ENCODE assay signal across 21 cellular contexts in the genomic region with DNA sequence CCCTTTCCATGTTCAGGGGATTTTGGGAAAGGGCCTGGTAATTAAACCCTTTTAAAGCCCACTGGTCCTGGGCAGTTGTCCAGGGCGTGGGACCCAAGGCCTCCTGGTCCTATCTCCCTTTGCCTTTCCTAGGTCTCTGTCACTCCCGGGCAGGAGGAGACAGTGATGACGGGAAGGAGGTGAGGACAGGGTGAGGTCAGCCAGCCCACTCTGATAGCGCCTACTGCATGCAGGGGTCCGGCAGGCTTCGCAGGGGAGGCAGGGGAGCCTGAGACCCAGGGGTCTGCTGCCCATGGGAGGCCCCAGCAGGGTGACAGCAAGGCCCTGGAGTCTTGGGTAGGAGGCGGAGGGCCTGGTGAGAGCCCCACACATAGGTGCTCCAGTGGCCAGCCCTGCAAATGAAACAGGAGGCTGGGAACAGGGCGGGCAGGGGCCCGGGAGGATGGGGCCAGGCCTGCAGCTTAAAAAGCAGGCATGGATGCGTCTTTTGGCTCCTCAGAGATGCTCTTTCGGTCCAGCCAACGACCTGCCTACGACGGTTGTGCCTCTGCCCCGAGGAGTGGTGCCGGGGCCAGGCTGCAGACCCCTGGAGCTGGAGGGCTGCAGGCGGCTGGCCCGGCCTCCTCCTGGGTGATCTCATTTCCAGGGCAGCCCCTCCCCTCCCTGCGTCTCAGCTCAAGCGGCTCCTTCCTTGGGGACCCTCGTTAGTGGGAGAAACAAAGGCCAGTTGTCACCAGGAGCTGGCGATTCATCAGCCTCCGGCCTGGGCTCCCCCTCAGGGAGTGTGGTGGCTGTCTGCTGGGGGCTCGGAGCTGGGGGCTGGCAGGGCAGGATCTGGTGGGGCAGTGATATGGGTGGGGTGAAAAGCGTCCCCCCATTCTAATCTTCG. TPM values are rescaled to one million over a fixed set of nuclear protein-coding genes. Genes with fewer than 3 reads are reported as not detected.
A peak's percentile ranks its signal among the peaks of the same experiment; 100 is the strongest.
DNase-seq lines count a peak whose midpoint lies in the region; ATAC-seq, FAIRE-seq and TF ChIP-seq lines count a peak whose summit lies in the region.
"Had no signal": no experiment of that assay in that cellular context is flagged by ENCODE, and none has a peak within 500 bp of the region (broad histone marks: within the 10 kb centered on the region; RNA-seq: fewer than 3 reads in every experiment).

No MANE protein-coding gene starts in this region.

- peaks cover 5% of the 10 kb centered on the region for H3K9me3 Mint-ChIP-seq in glutamatergic neuron (ENCODE audit: unreplicated experiment)
- H3K9me3 Mint-ChIP-seq: activated naive CD8-positive, alpha-beta T cell treated with anti-CD3 and anti-CD28 coated beads for 36 hours; activated T-cell treated with anti-CD3 and anti-CD28 coated beads, Interleukin-2, amount 50 U/mL, for 72 hours had no signal

- no TSS peak for BruUV-seq in PC-3 (replicated peaks; lab: Mats Ljungman, UMichigan)

- TF ChIP-seq RAD21 in liver (IDR thresholded peaks at IDR 0.05), result no peak

- 91% methylated on average over 26 of the region's 26 CpGs for WGBS in liver
- 78 to 88% methylated on average over 23 to 26 of the region's 26 CpGs for WGBS in pancreas, 2 donors

- no peaks in the 10 kb centered on the region for H3K9me2 ChIP-seq in PC-3 (replicated peaks; ENCODE audit: low read length)

- no peaks in the 10 kb centered on the region for H3K79me2 ChIP-seq in PC-3 (ENCODE audit: low read length)

- DNase-seq in glutamatergic neuron (peak; percentile 78), pancreas (peak in 4 of 6 donors; percentile 11 to 55 (median 34)), PC-3 (no peak), GM13976 (ENCODE audit: low spot score) (no peak)
- DNase-seq in stimulated activated CD4-positive, alpha-beta T cell treated with anti-CD3 and anti-CD28 coated beads, Interleukin-1b, Interleukin-23, amount 100 ng/mL, for 48 hours, result no peak
- DNase-seq: activated CD4-positive, alpha-beta T cell treated with anti-CD3 and anti-CD28 coated beads for 36 hours; activated naive CD8-positive, alpha-beta T cell treated with anti-CD3 and anti-CD28 coated beads for 36 hours; NCI-H524; small intestine; stimulated activated CD4-positive, alpha-beta T cell treated with anti-CD3 and anti-CD28 coated beads, Interleukin-4, amount 100 ng/mL, for 24 hours; stomach had no signal

- in situ Hi-C loops in GM13976 (cut with MboI; ENCODE audit: low sequenced_read_pairs, unreplicated experiment), result no loop called here

- no peaks in the 10 kb centered on the region for H3K36me3 Mint-ChIP-seq in glutamatergic neuron (ENCODE audit: unreplicated experiment)
- H3K36me3 Mint-ChIP-seq: activated naive CD8-positive, alpha-beta T cell treated with anti-CD3 and anti-CD28 coated beads for 36 hours had no signal

- POLR2A ChIA-PET in PC-3 (lab: Charles Lee; ENCODE audit: unreplicated experiment), result no interaction called here

- H3K9me3 ChIP-seq in BLaER1 treated with 17β-estradiol and CSF1 and Interleukin-3, amounts not matched to agents 10 nM and 100 nM (replicated peaks in 1 of 11), result no peaks in the 10 kb centered on the region
- H3K9me3 ChIP-seq in liver (ENCODE audit: control insufficient read depth in 4 of 4, low read length in 3 of 4) (no peaks in the 10 kb centered on the region), pancreas (no peaks in the 10 kb centered on the region), PC-3 (ENCODE audit: low read length) (no peaks in the 10 kb centered on the region)
- H3K9me3 ChIP-seq: Caco-2, stomach, upper lobe of left lung had no signal

- H3K27ac Mint-ChIP-seq in glutamatergic neuron (ENCODE audit: unreplicated experiment), result peak overlapping the region; percentile 82
- H3K27ac Mint-ChIP-seq: activated CD4-positive, alpha-beta T cell treated with anti-CD3 and anti-CD28 coated beads for 36 hours; activated naive CD8-positive, alpha-beta T cell treated with anti-CD3 and anti-CD28 coated beads for 36 hours; activated T-cell treated with anti-CD3 and anti-CD28 coated beads, Interleukin-2, amount 50 U/mL, for 72 hours had no signal

- no peak for ATAC-seq in pancreas
- ATAC-seq in PC-3, result no peak
- ATAC-seq in GM18867 (IDR thresholded peaks at IDR 0.05; ENCODE audit: unreplicated experiment), result no peak
- ATAC-seq: activated CD4-positive, alpha-beta T cell treated with anti-CD3 and anti-CD28 coated beads for 36 hours; activated T-cell treated with anti-CD3 and anti-CD28 coated beads, Interleukin-2, amount 50 U/mL, for 72 hours; left colon had no signal

- peak overlapping the region; percentile 3 to 100 (median 99); a peak in 20 of 22 replicates for H3K4me2 ChIP-seq in BLaER1 treated with 17β-estradiol and CSF1 and Interleukin-3, amounts not matched to agents 10 nM and 100 nM
- no peak overlapping the region for H3K4me2 ChIP-seq in PC-3 (ENCODE audit: low read length)

- intact Hi-C loops in pancreas (cut with DNase I) (loop anchor here in 1 of 3 donors (10.0 kb wide), 1 partner anchor 145 kb away; no protein-coding TSS in a partner anchor), PC-3 (cut with micrococcal nuclease) (loop anchor here (10.0 kb wide), 1 partner anchor 95 kb away; no protein-coding TSS in a partner anchor)

- TF ChIP-seq CTCF in glutamatergic neuron (IDR thresholded peaks at IDR 0.05; ENCODE audit: partially characterized antibody, unreplicated experiment) (no peak), liver (IDR thresholded peaks at IDR 0.05; ENCODE audit: low read depth, low read length, missing input control) (no peak), pancreas (IDR thresholded peaks at IDR 0.05) (no peak), PC-3 (conservative IDR thresholded peaks at IDR 0.05; ENCODE audit: low read depth, low read length) (no peak), GM13976 (IDR thresholded peaks at IDR 0.05; ENCODE audit: borderline replicate concordance, control extremely low read depth, extremely low read depth, insufficient read depth, missing control alignments) (no peak)

- peaks cover 37 to 97% (median 87%) of the 10 kb centered on the region in 10 experiments for H3K4me1 ChIP-seq in BLaER1 treated with 17β-estradiol and CSF1 and Interleukin-3, amounts not matched to agents 10 nM and 100 nM
- H3K4me1 ChIP-seq in liver (ENCODE audit: control insufficient read depth in 4 of 4, insufficient read depth in 4 of 4, low read length in 3 of 4) (peaks cover 18 to 70% (median 54%) of the 10 kb centered on the region in 4 donors), pancreas (no peaks in the 10 kb centered on the region), PC-3 (ENCODE audit: insufficient read depth, low read length) (no peaks in the 10 kb centered on the region)

- 0 out of 20 replicates have a peak overlapping the region, but pooled peaks of 1 of the 10 experiments have one; percentile 15 for H3K4me3 ChIP-seq in BLaER1 treated with 17β-estradiol and CSF1 and Interleukin-3, amounts not matched to agents 10 nM and 100 nM
- no peak overlapping the region for H3K4me3 ChIP-seq in liver (ENCODE audit: low read depth in 1 of 3, low read length in 3 of 3)
- no peak overlapping the region for H3K4me3 ChIP-seq in pancreas
- no peak overlapping the region for H3K4me3 ChIP-seq in PC-3 (ENCODE audit: low read length)
- H3K4me3 ChIP-seq: stomach, upper lobe of left lung had no signal

- FAIRE-seq in pancreas (lab: Jason Lieb, UNC), result no peak
- FAIRE-seq: colon, small intestine, TTC549 had no signal

- H3K27ac ChIP-seq in BLaER1 treated with 17β-estradiol and CSF1 and Interleukin-3, amounts not matched to agents 10 nM and 100 nM, result peak overlapping the region in 8 of 11 experiments; percentile 59 to 97 (median 71); a peak in 16 of 22 replicates
- H3K27ac ChIP-seq in liver (ENCODE audit: low read depth in 1 of 2, low read length in 2 of 2) (peak overlapping the region; percentile 100), pancreas (no peak overlapping the region), PC-3 (ENCODE audit: low read length) (no peak overlapping the region)
- H3K27ac ChIP-seq: RWPE1, stomach, upper lobe of left lung had no signal

- peaks cover 0 to 24% (median 0%) of the 10 kb centered on the region in 11 experiments; a peak in 1 of 22 replicates for H4K20me1 ChIP-seq in BLaER1 treated with 17β-estradiol and CSF1 and Interleukin-3, amounts not matched to agents 10 nM and 100 nM
- H4K20me1 ChIP-seq in PC-3 (ENCODE audit: low read length), result no peaks in the 10 kb centered on the region

- no peaks in the 10 kb centered on the region for H3K36me3 ChIP-seq in BLaER1 treated with 17β-estradiol and CSF1 and Interleukin-3, amounts not matched to agents 10 nM and 100 nM
- H3K36me3 ChIP-seq in liver (ENCODE audit: control insufficient read depth in 4 of 4, insufficient read depth in 3 of 4, low read depth in 1 of 4, low read length in 3 of 4) (no peaks in the 10 kb centered on the region), pancreas (no peaks in the 10 kb centered on the region), PC-3 (ENCODE audit: low read depth, low read length) (no peaks in the 10 kb centered on the region)
- H3K36me3 ChIP-seq: stomach, upper lobe of left lung had no signal

- H3K27me3 Mint-ChIP-seq in glutamatergic neuron (ENCODE audit: unreplicated experiment), result no peaks in the 10 kb centered on the region

- H3K4me3 Mint-ChIP-seq in glutamatergic neuron (ENCODE audit: unreplicated experiment), result peak overlapping the region; percentile 49
- H3K4me3 Mint-ChIP-seq: activated CD4-positive, alpha-beta T cell treated with anti-CD3 and anti-CD28 coated beads for 36 hours; activated naive CD8-positive, alpha-beta T cell treated with anti-CD3 and anti-CD28 coated beads for 36 hours; activated T-cell treated with anti-CD3 and anti-CD28 coated beads, Interleukin-2, amount 50 U/mL, for 72 hours had no signal

- CTCF ChIA-PET in PC-3 (lab: Charles Lee), result no interaction called here

- peaks cover 27% of the 10 kb centered on the region for H3K4me1 Mint-ChIP-seq in glutamatergic neuron (ENCODE audit: low read depth, unreplicated experiment)

- H3F3A ChIP-seq in PC-3 (ENCODE audit: low read length, unreplicated experiment), result no peaks in the 10 kb centered on the region

- peak overlapping the region in 8 of 11 experiments; percentile 13 to 68 (median 60); a peak in 14 of 22 replicates for H3K9ac ChIP-seq in BLaER1 treated with 17β-estradiol and CSF1 and Interleukin-3, amounts not matched to agents 10 nM and 100 nM
- H3K9ac ChIP-seq in liver (ENCODE audit: low read depth in 1 of 2, low read length in 2 of 2), result no peak overlapping the region
- H3K9ac ChIP-seq in PC-3 (ENCODE audit: low read length), result no peak overlapping the region

- peaks cover 0 to 8% (median 0%) of the 10 kb centered on the region in 11 experiments; a peak in 3 of 22 replicates for H3K27me3 ChIP-seq in BLaER1 treated with 17β-estradiol and CSF1 and Interleukin-3, amounts not matched to agents 10 nM and 100 nM
- H3K27me3 ChIP-seq in liver (ENCODE audit: control insufficient read depth in 4 of 4, insufficient read depth in 4 of 4, low read length in 3 of 4), result no peaks in the 10 kb centered on the region
- no peaks in the 10 kb centered on the region for H3K27me3 ChIP-seq in pancreas
- no peaks in the 10 kb centered on the region for H3K27me3 ChIP-seq in PC-3 (ENCODE audit: low read length)
- H3K27me3 ChIP-seq: stomach, upper lobe of left lung had no signal

- no peak overlapping the region for H2AFZ ChIP-seq in PC-3 (ENCODE audit: low read length)

RNA-seq across cellular contexts. Expression of a gene that starts 6.7 kb away (rescaled TPM):
- total RNA-seq in glutamatergic neuron (ENCODE audit: unreplicated experiment) (20.5 TPM), liver (100 to 1,000 TPM in 1 of 2 donors, 10 to 100 TPM in 1; 41.5 to 116 TPM), pancreas (10 to 100 TPM; 20.2 to 34.1 (median 22.9) TPM), PC-3 (2014; rRNA removed) (17.5 and 23.3 TPM in 2 replicates)
- polyA plus RNA-seq in liver (100 to 1,000 TPM in 1 of 2 donors, 10 to 100 TPM in 1; 46.8 to 101 TPM), pancreas (10 to 100 TPM; 22.4 to 35.1 TPM)

Comparison
In these comparisons a context has a peak if more than half of its experiments do, and no peak if none do; other contexts are left out.
1. H3K27ac ChIP-seq: peak in BLaER1 treated with 17β-estradiol and CSF1 and Interleukin-3, amounts not matched to agents 10 nM and 100 nM (8 of 11) and liver (2 of 2); none in pancreas (0 of 4) and PC-3 (single experiment).
2. H3K9ac ChIP-seq: peak in BLaER1 treated with 17β-estradiol and CSF1 and Interleukin-3, amounts not matched to agents 10 nM and 100 nM (8 of 11); none in liver (0 of 2) and PC-3 (single experiment).
3. DNase-seq: peak in glutamatergic neuron (single experiment) and pancreas (4 of 6); none in PC-3 (single experiment), GM13976 (single experiment) and stimulated activated CD4-positive, alpha-beta T cell treated with anti-CD3 and anti-CD28 coated beads, Interleukin-1b, Interleukin-23, amount 100 ng/mL, for 48 hours (single experiment).